In the genomic region with DNA sequence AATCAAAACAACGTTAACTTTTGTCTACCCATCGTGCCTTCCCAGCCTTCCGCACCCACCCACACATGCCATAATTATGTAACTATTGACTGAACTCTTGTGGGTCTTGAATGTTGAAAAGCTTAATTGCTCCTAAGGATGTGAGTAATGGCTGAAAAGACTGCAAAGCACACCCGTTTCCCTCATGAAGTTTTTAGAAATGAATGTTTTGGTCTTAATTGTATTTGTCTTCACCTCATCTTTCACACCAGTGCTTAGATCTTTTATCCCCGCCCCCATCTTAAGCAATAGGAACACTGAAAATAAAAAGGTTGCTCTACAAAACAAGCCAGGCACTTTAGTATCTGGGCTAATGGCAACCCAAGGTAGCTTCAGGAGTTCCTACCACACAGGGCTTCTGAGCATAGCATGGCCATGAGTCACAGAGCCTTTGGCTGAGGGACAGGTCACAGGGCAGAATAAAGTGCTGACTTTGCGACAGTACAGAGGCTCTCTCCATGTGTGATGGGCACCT, we compare ENCODE assay signal across 10 cellular contexts.
DNase-seq lines count a peak whose midpoint lies in the region; ATAC-seq and TF ChIP-seq lines count a peak whose summit lies in the region.
"Had no signal": no experiment of that assay in that cellular context is flagged by ENCODE, and none has a peak within 500 bp of the region (broad histone marks: within the 10 kb centered on the region; RNA-seq: fewer than 3 reads in every experiment).

No MANE protein-coding gene starts in this region.

- TF ChIP-seq EP300 in tibial nerve (IDR thresholded peaks at IDR 0.05): no peak

- TF ChIP-seq POLR2A in tibial nerve (IDR thresholded peaks at IDR 0.05): no peak

- no peak overlapping the region for H3K4me2 ChIP-seq in GM23338
- H3K4me2 ChIP-seq: BLaER1 had no signal

- H3K27me3 Mint-ChIP-seq in activated CD8-positive, alpha-beta T cell treated with anti-CD3 and anti-CD28 coated beads for 36 hours: no peaks in the 10 kb centered on the region
- H3K27me3 Mint-ChIP-seq in activated CD8-positive, alpha-beta T cell treated with anti-CD3 and anti-CD28 coated beads, Interleukin-2, amount 10 ng/mL, durations not matched to agents 7 days and 5 days (ENCODE audit: low read depth): no peaks in the 10 kb centered on the region
- no peaks in the 10 kb centered on the region for H3K27me3 Mint-ChIP-seq in GM23338 (ENCODE audit: insufficient read depth, low read depth, poor library complexity)

- no peaks in the 10 kb centered on the region for H3K79me2 ChIP-seq in GM23338 (replicated peaks; ENCODE audit: insufficient read depth)

- H3K9me2 ChIP-seq in GM23338 (ENCODE audit: insufficient read depth): peaks cover 8% of the 10 kb centered on the region; the same call in 1 of the 2 replicates

- H3K9me3 ChIP-seq in SJSA1 (replicated peaks) (no peaks in the 10 kb centered on the region), tibial nerve (no peaks in the 10 kb centered on the region)

- peaks cover 20% of the 10 kb centered on the region for H3K4me1 Mint-ChIP-seq in activated CD8-positive, alpha-beta T cell treated with anti-CD3 and anti-CD28 coated beads for 36 hours (ENCODE audit: low read depth)
- H3K4me1 Mint-ChIP-seq in activated CD8-positive, alpha-beta T cell treated with anti-CD3 and anti-CD28 coated beads, Interleukin-2, amount 10 ng/mL, durations not matched to agents 7 days and 5 days (ENCODE audit: low read depth): peaks cover 20% of the 10 kb centered on the region
- peaks cover 11% of the 10 kb centered on the region; the same call in 2 of the 3 replicates for H3K4me1 Mint-ChIP-seq in GM23338

- CTCF ChIA-PET in activated CD8-positive, alpha-beta T cell treated with anti-CD3 and anti-CD28 coated beads for 36 hours (lab: Charles Lee): no interaction called here
- CTCF ChIA-PET in activated CD8-positive, alpha-beta T cell treated with anti-CD3 and anti-CD28 coated beads, Interleukin-2, amount 10 ng/mL, durations not matched to agents 7 days and 5 days (lab: Charles Lee): no interaction called here

- peak; percentile 9 for DNase-seq in activated CD8-positive, alpha-beta T cell treated with anti-CD3 and anti-CD28 coated beads for 36 hours
- no peak for DNase-seq in activated CD8-positive, alpha-beta T cell treated with anti-CD3 and anti-CD28 coated beads, Interleukin-2, amount 10 ng/mL, durations not matched to agents 7 days and 5 days
- peak; percentile 80 to 85 for DNase-seq in SJSA1 (ENCODE audit: low read depth in 1 of 2, low spot score in 2 of 2)
- DNase-seq in fibroblast of villous mesenchyme (ENCODE audit: low read depth): peak; percentile 33
- DNase-seq in stimulated activated naive CD8-positive, alpha-beta T cell treated with anti-CD3 and anti-CD28 coated beads, Interleukin-15, Interleukin-2, amounts not matched to agents 100 U/mL and 50 U/mL, for 24 hours: no peak
- no peak for DNase-seq in GM23338 (ENCODE audit: low spot score)
- DNase-seq in C1 segment of cervical spinal cord (lab: John Stamatoyannopoulos, UW): no peak
- no peak for DNase-seq in tibial nerve (ENCODE audit: low spot score in 2 of 2)
- DNase-seq: central memory CD4-positive, alpha-beta T cell had no signal

- H2AFZ ChIP-seq in GM23338: no peak overlapping the region

- H3K27ac Mint-ChIP-seq in activated CD8-positive, alpha-beta T cell treated with anti-CD3 and anti-CD28 coated beads for 36 hours: no peak overlapping the region
- H3K27ac Mint-ChIP-seq in activated CD8-positive, alpha-beta T cell treated with anti-CD3 and anti-CD28 coated beads, Interleukin-2, amount 10 ng/mL, durations not matched to agents 7 days and 5 days: no peak overlapping the region
- H3K27ac Mint-ChIP-seq in GM23338: no peak overlapping the region

- H3K4me1 ChIP-seq in SJSA1 (replicated peaks) (peaks cover 33% of the 10 kb centered on the region), GM23338 (ENCODE audit: insufficient read depth) (no peaks in the 10 kb centered on the region), tibial nerve (peaks cover 0 to 36% (median 2%) of the 10 kb centered on the region in 4 donors)

- ATAC-seq in activated CD8-positive, alpha-beta T cell treated with anti-CD3 and anti-CD28 coated beads for 36 hours: no peak
- no peak for ATAC-seq in activated CD8-positive, alpha-beta T cell treated with anti-CD3 and anti-CD28 coated beads, Interleukin-2, amount 10 ng/mL, durations not matched to agents 7 days and 5 days
- peak; percentile 28 for ATAC-seq in stimulated activated naive CD8-positive, alpha-beta T cell treated with anti-CD3 and anti-CD28 coated beads, Interleukin-15, Interleukin-2, amounts not matched to agents 100 U/mL and 50 U/mL, for 24 hours
- no peak; the same call in 2 of the 3 replicates for ATAC-seq in GM23338

- H3K36me3 ChIP-seq in SJSA1 (no peaks in the 10 kb centered on the region), GM23338 (ENCODE audit: insufficient read depth) (no peaks in the 10 kb centered on the region), tibial nerve (peaks cover 0 to 8% (median 0%) of the 10 kb centered on the region in 3 donors)

- no peaks in the 10 kb centered on the region for H3K36me3 Mint-ChIP-seq in activated CD8-positive, alpha-beta T cell treated with anti-CD3 and anti-CD28 coated beads for 36 hours (ENCODE audit: low read depth)
- H3K36me3 Mint-ChIP-seq in activated CD8-positive, alpha-beta T cell treated with anti-CD3 and anti-CD28 coated beads, Interleukin-2, amount 10 ng/mL, durations not matched to agents 7 days and 5 days (ENCODE audit: low read depth): no peaks in the 10 kb centered on the region
- H3K36me3 Mint-ChIP-seq in GM23338 (ENCODE audit: low read depth): no peaks in the 10 kb centered on the region

- 67 to 69% methylated on average over 6 of the region's 6 CpGs for WGBS in tibial nerve, 2 donors

- no peaks in the 10 kb centered on the region for H3F3A ChIP-seq in GM23338 (replicated peaks; ENCODE audit: low read depth)

- POLR2A ChIA-PET in activated CD8-positive, alpha-beta T cell treated with anti-CD3 and anti-CD28 coated beads for 36 hours (lab: Charles Lee): no interaction called here
- POLR2A ChIA-PET in activated CD8-positive, alpha-beta T cell treated with anti-CD3 and anti-CD28 coated beads, Interleukin-2, amount 10 ng/mL, durations not matched to agents 7 days and 5 days (lab: Charles Lee): no interaction called here

- H3K9me3 Mint-ChIP-seq in activated CD8-positive, alpha-beta T cell treated with anti-CD3 and anti-CD28 coated beads for 36 hours: no peaks in the 10 kb centered on the region
- peaks cover 3% of the 10 kb centered on the region for H3K9me3 Mint-ChIP-seq in activated CD8-positive, alpha-beta T cell treated with anti-CD3 and anti-CD28 coated beads, Interleukin-2, amount 10 ng/mL, durations not matched to agents 7 days and 5 days (ENCODE audit: insufficient read depth)
- no peaks in the 10 kb centered on the region for H3K9me3 Mint-ChIP-seq in GM23338

- H3K27me3 ChIP-seq in SJSA1 (replicated peaks) (no peaks in the 10 kb centered on the region), GM23338 (ENCODE audit: insufficient read depth) (no peaks in the 10 kb centered on the region), tibial nerve (no peaks in the 10 kb centered on the region)
- H3K27me3 ChIP-seq: BLaER1 had no signal

- intact Hi-C loops in activated CD8-positive, alpha-beta T cell treated with anti-CD3 and anti-CD28 coated beads for 36 hours (cut with micrococcal nuclease): no loop called here

- H3K27ac ChIP-seq in SJSA1 (peak overlapping the region; percentile 79), GM23338 (ENCODE audit: low read depth) (no peak overlapping the region), tibial nerve (no peak overlapping the region)
- H3K27ac ChIP-seq: BLaER1 had no signal

- TF ChIP-seq CTCF in activated CD8-positive, alpha-beta T cell treated with anti-CD3 and anti-CD28 coated beads for 36 hours (IDR thresholded peaks at IDR 0.05): no peak
- TF ChIP-seq CTCF in fibroblast of villous mesenchyme (IDR thresholded peaks at IDR 0.05; ENCODE audit: insufficient read depth, low read depth, low read length) (no peak), GM23338 (conservative IDR thresholded peaks at IDR 0.05; ENCODE audit: low read depth in 2 of 2) (no peak), tibial nerve (IDR thresholded peaks at IDR 0.05) (no peak)

- no peaks in the 10 kb centered on the region; the same call in 1 of the 2 replicates for H4K20me1 ChIP-seq in GM23338 (replicated peaks; ENCODE audit: insufficient read depth)
- H4K20me1 ChIP-seq: BLaER1 had no signal

- no peak overlapping the region for H3K4me3 ChIP-seq in SJSA1
- no peak overlapping the region for H3K4me3 ChIP-seq in fibroblast of villous mesenchyme (ENCODE audit: low read depth, low read length)
- H3K4me3 ChIP-seq in GM23338: no peak overlapping the region
- H3K4me3 ChIP-seq in tibial nerve: no peak overlapping the region
- H3K4me3 ChIP-seq: BLaER1 had no signal

- no peak overlapping the region for H3K4me3 Mint-ChIP-seq in activated CD8-positive, alpha-beta T cell treated with anti-CD3 and anti-CD28 coated beads for 36 hours
- H3K4me3 Mint-ChIP-seq in activated CD8-positive, alpha-beta T cell treated with anti-CD3 and anti-CD28 coated beads, Interleukin-2, amount 10 ng/mL, durations not matched to agents 7 days and 5 days: no peak overlapping the region
- H3K4me3 Mint-ChIP-seq in GM23338: no peak overlapping the region

TF ChIP-seq in GM23338, 12 proteins besides CTCF, POLR2A, EP300 and RAD21:
- no peak for TF ChIP-seq EZH2 (IDR thresholded peaks at IDR 0.05; ENCODE audit: low read depth, unreplicated experiment)
- TF ChIP-seq JUNB (IDR thresholded peaks at IDR 0.05; ENCODE audit: unreplicated experiment): no peak
- TF ChIP-seq ZNF331 (CRISPR knock-in tag; IDR thresholded peaks at IDR 0.05; ENCODE audit: low read depth): no peak
- TF ChIP-seq STAT1 (IDR thresholded peaks at IDR 0.05; ENCODE audit: unreplicated experiment): no peak
- TF ChIP-seq ZNF114 (CRISPR knock-in tag; IDR thresholded peaks at IDR 0.05): no peak

Comparison
In these comparisons a context has a peak if more than half of its experiments do, and no peak if none do; other contexts are left out.
1. DNase-seq: peak in activated CD8-positive, alpha-beta T cell treated with anti-CD3 and anti-CD28 coated beads for 36 hours (single experiment), SJSA1 (2 of 2) and fibroblast of villous mesenchyme (single experiment); none in activated CD8-positive, alpha-beta T cell treated with anti-CD3 and anti-CD28 coated beads, Interleukin-2, amount 10 ng/mL, durations not matched to agents 7 days and 5 days (single experiment), stimulated activated naive CD8-positive, alpha-beta T cell treated with anti-CD3 and anti-CD28 coated beads, Interleukin-15, Interleukin-2, amounts not matched to agents 100 U/mL and 50 U/mL, for 24 hours (single experiment), GM23338 (single experiment), C1 segment of cervical spinal cord (0 of 14) and tibial nerve (0 of 2).